In the genomic region with DNA sequence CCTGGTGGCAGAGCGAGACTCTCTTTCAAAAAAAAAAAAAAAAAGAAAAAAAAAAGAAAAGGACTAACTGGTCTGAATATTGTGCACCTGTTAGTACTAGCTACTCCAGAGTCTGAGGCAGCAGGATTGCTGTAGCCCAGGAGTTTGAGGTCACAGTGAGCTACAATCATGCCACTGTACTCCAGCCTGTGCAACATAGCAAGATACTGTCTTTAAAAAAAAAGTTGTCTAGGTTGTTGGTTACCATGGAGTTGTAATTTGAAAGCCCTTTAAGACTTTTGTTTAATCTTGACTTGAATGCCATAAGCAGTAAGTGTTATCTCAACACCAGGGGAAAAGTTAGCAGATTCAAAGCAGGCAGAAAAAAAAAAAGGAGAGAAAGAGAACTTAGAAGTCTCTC, we compare ENCODE assay signal across 27 cellular contexts. TPM values are rescaled to one million over a fixed set of nuclear protein-coding genes. Genes with fewer than 3 reads are reported as not detected.
DNase-seq lines count a peak whose midpoint lies in the region; ATAC-seq and TF ChIP-seq lines count a peak whose summit lies in the region.
"Had no signal": no experiment of that assay in that cellular context is flagged by ENCODE, and none has a peak within 500 bp of the region (broad histone marks: within the 10 kb centered on the region; RNA-seq: fewer than 3 reads in every experiment).

No MANE protein-coding gene starts in this region.

- H3K4me2 ChIP-seq in neural progenitor cell, result no peak overlapping the region

- intact Hi-C loops in CD4-positive, alpha-beta memory T cell (cut with micrococcal nuclease), result no loop called here

- TF ChIP-seq CTCF in choroid plexus epithelial cell (conservative IDR thresholded peaks at IDR 0.05; ENCODE audit: low read depth, low read length) (no peak), neural progenitor cell (IDR thresholded peaks at IDR 0.05) (no peak)

- CTCF ChIA-PET in CD4-positive, alpha-beta memory T cell (lab: Charles Lee; ENCODE audit: partially characterized antibody), result interaction anchor here (0.7 to 1.3 kb wide), 3 partner anchors 26 to 33 kb away, joined by 3 to 6 read pairs (median 6); no protein-coding TSS in a partner anchor

- no peaks in the 10 kb centered on the region for H3K9me3 ChIP-seq in CD4-positive, alpha-beta memory T cell (ENCODE audit: control insufficient read depth in 1 of 2, low read length in 2 of 2)
- no peaks in the 10 kb centered on the region for H3K9me3 ChIP-seq in neural progenitor cell (ENCODE audit: low read depth)
- H3K9me3 ChIP-seq: ovary had no signal

- no peaks in the 10 kb centered on the region for H3K36me3 ChIP-seq in CD4-positive, alpha-beta memory T cell (ENCODE audit: insufficient read depth, low read length)
- no peaks in the 10 kb centered on the region for H3K36me3 ChIP-seq in neural progenitor cell
- H3K36me3 ChIP-seq: brain microvascular endothelial cell, ovary had no signal

- no peak for ATAC-seq in GM21367 (IDR thresholded peaks at IDR 0.05; ENCODE audit: unreplicated experiment)
- ATAC-seq: activated CD4-positive, CD25-positive, alpha-beta regulatory T cell treated with anti-CD3 and anti-CD28 coated beads, Interleukin-2, amount 50 U/mL, for 24 hours; activated T-helper 17 cell treated with anti-CD3 and anti-CD28 coated beads, Interleukin-2, amount 50 U/mL, for 72 hours; HCT116; natural killer cell; sciatic nerve had no signal

- no peaks in the 10 kb centered on the region for H3K27me3 ChIP-seq in CD4-positive, alpha-beta memory T cell (ENCODE audit: insufficient read depth, low read length)
- no peaks in the 10 kb centered on the region for H3K27me3 ChIP-seq in neural progenitor cell
- H3K27me3 ChIP-seq: brain microvascular endothelial cell, ovary had no signal

- no peak overlapping the region for H2AFZ ChIP-seq in neural progenitor cell (replicated peaks)

- DNase-seq in CD4-positive, alpha-beta memory T cell, result peak in 2 of 5 donors; percentile 4 to 22
- DNase-seq in choroid plexus epithelial cell (ENCODE audit: low read depth), result peak; percentile 2
- DNase-seq in neural progenitor cell (ENCODE audit: low spot score), result no peak
- DNase-seq in activated CD4-positive, CD25-positive, alpha-beta regulatory T cell treated with anti-CD3 and anti-CD28 coated beads, Interleukin-2, amount 50 U/mL, for 72 hours, result no peak
- DNase-seq in dedifferentiated amniotic fluid mesenchymal stem cell (ENCODE audit: extremely low spot score), result no peak
- DNase-seq: activated naive CD8-positive, alpha-beta T cell treated with anti-CD3 and anti-CD28 coated beads, Interleukin-2, amount 10 ng/mL, durations not matched to agents 7 days and 5 days; brain microvascular endothelial cell; DMS153; GDM1; kidney; mesendoderm; natural killer cell; NCI-H187; NCI-H2227 treated with DMSO at 0.1 percent for 48 hours; NCI-H748 treated with DMSO at 0.1 percent for 48 hours; ovary; stimulated activated CD8-positive, alpha-beta memory T cell treated with anti-CD3 and anti-CD28 coated beads, Interleukin-4, amount 100 ng/mL, for 48 hours; substantia nigra had no signal

- H3K27ac Mint-ChIP-seq in CD4-positive, alpha-beta memory T cell, result peak overlapping the region in 6 of 7 donors; percentile 16 to 78 (median 53)
- H3K27ac Mint-ChIP-seq in IgD-negative memory B cell (peak overlapping the region in 2 of 3 donors; percentile 45 to 64), neural progenitor cell (peak overlapping the region; percentile 25)
- H3K27ac Mint-ChIP-seq: activated naive CD8-positive, alpha-beta T cell treated with anti-CD3 and anti-CD28 coated beads, Interleukin-2, amount 10 ng/mL, durations not matched to agents 7 days and 5 days; activated T-helper 17 cell treated with anti-CD3 and anti-CD28 coated beads, Interleukin-2, amount 50 U/mL, for 72 hours; natural killer cell had no signal

- no peak overlapping the region for H3K4me3 ChIP-seq in CD4-positive, alpha-beta memory T cell (ENCODE audit: low read length in 2 of 2)
- H3K4me3 ChIP-seq in choroid plexus epithelial cell (ENCODE audit: low read depth, low read length), result no peak overlapping the region
- H3K4me3 ChIP-seq in neural progenitor cell, result no peak overlapping the region
- H3K4me3 ChIP-seq: coronary artery, ovary had no signal

- H3K4me3 Mint-ChIP-seq in CD4-positive, alpha-beta memory T cell, result peak overlapping the region in 3 of 8 donors; percentile 12 to 35 (median 15)
- H3K4me3 Mint-ChIP-seq in IgD-negative memory B cell, result peak overlapping the region in 2 of 4 donors; percentile 25 to 72
- H3K4me3 Mint-ChIP-seq in neural progenitor cell, result no peak overlapping the region
- H3K4me3 Mint-ChIP-seq: activated naive CD8-positive, alpha-beta T cell treated with anti-CD3 and anti-CD28 coated beads, Interleukin-2, amount 10 ng/mL, durations not matched to agents 7 days and 5 days; natural killer cell had no signal

- H3K4me1 ChIP-seq in CD4-positive, alpha-beta memory T cell (ENCODE audit: insufficient read depth, low read length), result peaks cover 23% of the 10 kb centered on the region
- no peaks in the 10 kb centered on the region for H3K4me1 ChIP-seq in neural progenitor cell

- H3K79me2 ChIP-seq in neural progenitor cell (ENCODE audit: low read depth), result no peaks in the 10 kb centered on the region

- no peaks in the 10 kb centered on the region for H3K36me3 Mint-ChIP-seq in CD4-positive, alpha-beta memory T cell
- H3K36me3 Mint-ChIP-seq in IgD-negative memory B cell, result no peaks in the 10 kb centered on the region
- no peaks in the 10 kb centered on the region for H3K36me3 Mint-ChIP-seq in neural progenitor cell
- H3K36me3 Mint-ChIP-seq: activated naive CD8-positive, alpha-beta T cell treated with anti-CD3 and anti-CD28 coated beads, Interleukin-2, amount 10 ng/mL, durations not matched to agents 7 days and 5 days; natural killer cell had no signal

- no peaks in the 10 kb centered on the region for H3K27me3 Mint-ChIP-seq in CD4-positive, alpha-beta memory T cell
- no peaks in the 10 kb centered on the region for H3K27me3 Mint-ChIP-seq in IgD-negative memory B cell
- peaks cover 2% of the 10 kb centered on the region for H3K27me3 Mint-ChIP-seq in neural progenitor cell (ENCODE audit: insufficient read depth, low read depth)
- H3K27me3 Mint-ChIP-seq: activated naive CD8-positive, alpha-beta T cell treated with anti-CD3 and anti-CD28 coated beads, Interleukin-2, amount 10 ng/mL, durations not matched to agents 7 days and 5 days; activated T-helper 17 cell treated with anti-CD3 and anti-CD28 coated beads, Interleukin-2, amount 50 U/mL, for 72 hours had no signal

- POLR2A ChIA-PET in CD4-positive, alpha-beta memory T cell (lab: Charles Lee; ENCODE audit: partially characterized antibody), result interaction anchor here (1.1 to 4.4 kb wide), 9 partner anchors 10 to 59 kb away, joined by 3 to 26 read pairs (median 5); a partner anchor contains a TSS

- no peaks in the 10 kb centered on the region for H4K20me1 ChIP-seq in neural progenitor cell (ENCODE audit: low read depth)

- H3K9ac ChIP-seq in neural progenitor cell, result no peak overlapping the region

- peaks cover 19 to 43% (median 26%) of the 10 kb centered on the region in 4 donors for H3K4me1 Mint-ChIP-seq in CD4-positive, alpha-beta memory T cell
- H3K4me1 Mint-ChIP-seq in IgD-negative memory B cell (peaks cover 15 to 21% (median 17%) of the 10 kb centered on the region in 3 donors), neural progenitor cell (peaks cover 9% of the 10 kb centered on the region)
- H3K4me1 Mint-ChIP-seq: natural killer cell had no signal

- H3K27ac ChIP-seq in CD4-positive, alpha-beta memory T cell (ENCODE audit: low read depth, low read length), result no peak overlapping the region
- no peak overlapping the region for H3K27ac ChIP-seq in neural progenitor cell
- H3K27ac ChIP-seq: brain microvascular endothelial cell, C4-2B, coronary artery, ovary had no signal

- peaks cover 0 to 2% (median 0%) of the 10 kb centered on the region in 8 donors for H3K9me3 Mint-ChIP-seq in CD4-positive, alpha-beta memory T cell
- H3K9me3 Mint-ChIP-seq in IgD-negative memory B cell, result no peaks in the 10 kb centered on the region
- no peaks in the 10 kb centered on the region for H3K9me3 Mint-ChIP-seq in neural progenitor cell
- H3K9me3 Mint-ChIP-seq: activated naive CD8-positive, alpha-beta T cell treated with anti-CD3 and anti-CD28 coated beads, Interleukin-2, amount 10 ng/mL, durations not matched to agents 7 days and 5 days; activated T-helper 17 cell treated with anti-CD3 and anti-CD28 coated beads, Interleukin-2, amount 50 U/mL, for 72 hours; natural killer cell had no signal

- H3F3A ChIP-seq in neural progenitor cell (ENCODE audit: low read depth), result no peaks in the 10 kb centered on the region

RNA-seq across cellular contexts. Expression of a gene that starts 10.9 kb away (rescaled TPM):
- total RNA-seq in CD4-positive, alpha-beta memory T cell, result 100 to 1,000 TPM; 139 to 143 TPM
- 10 to 100 TPM; 11.8 to 56.8 TPM for polyA plus RNA-seq in CD4-positive, alpha-beta memory T cell
- 50.6 TPM for polyA plus RNA-seq in IgD-negative memory B cell
- not detected in 2 replicates for total RNA-seq in neural progenitor cell (ENCODE audit: low replicate concordance)
- total RNA-seq: glomerular endothelial cell had no signal

RNA-seq across cellular contexts. Expression of a gene that starts 21.4 kb away (rescaled TPM):
- not detected for total RNA-seq in CD4-positive, alpha-beta memory T cell
- polyA plus RNA-seq in CD4-positive, alpha-beta memory T cell, result not detected
- not detected for polyA plus RNA-seq in IgD-negative memory B cell
- not detected in 2 replicates for total RNA-seq in neural progenitor cell (ENCODE audit: low replicate concordance)
- total RNA-seq: activated naive CD8-positive, alpha-beta T cell treated with anti-CD3 and anti-CD28 coated beads, Interleukin-2, amount 10 ng/mL, durations not matched to agents 7 days and 5 days; activated T-helper 17 cell treated with anti-CD3 and anti-CD28 coated beads, Interleukin-2, amount 50 U/mL, for 72 hours; glomerular endothelial cell; kidney; natural killer cell; sciatic nerve had no signal
- polyA plus RNA-seq: ovary had no signal

RNA-seq across cellular contexts. Expression of a gene that starts 33.9 kb away (rescaled TPM):
- total RNA-seq in CD4-positive, alpha-beta memory T cell, result 10 to 100 TPM; 89.4 to 98.6 TPM
- polyA plus RNA-seq in CD4-positive, alpha-beta memory T cell, result 10 to 100 TPM; 35.7 to 54.2 TPM
- 34.7 TPM for polyA plus RNA-seq in IgD-negative memory B cell
- 173 and 275 TPM in 2 replicates for total RNA-seq in neural progenitor cell (ENCODE audit: low replicate concordance)

RNA-seq across cellular contexts. Expression of a gene that starts 49.7 kb away (rescaled TPM):
- 100 to 1,000 TPM; 258 to 264 TPM for total RNA-seq in CD4-positive, alpha-beta memory T cell
- polyA plus RNA-seq in CD4-positive, alpha-beta memory T cell, result 10 to 100 TPM; 40.3 to 69.1 TPM
- 22.9 TPM for polyA plus RNA-seq in IgD-negative memory B cell
- total RNA-seq in neural progenitor cell (ENCODE audit: low replicate concordance), result 120 and 220 TPM in 2 replicates

RNA-seq across cellular contexts. Expression of a gene that starts 55.3 kb away (rescaled TPM):
- total RNA-seq in CD4-positive, alpha-beta memory T cell, result 1 to 10 TPM; 6.3 to 6.9 TPM
- polyA plus RNA-seq in CD4-positive, alpha-beta memory T cell, result under 1 TPM; 0.20 to 0.37 TPM
- polyA plus RNA-seq in IgD-negative memory B cell, result not detected
- total RNA-seq in neural progenitor cell (ENCODE audit: low replicate concordance), result 23.5 and 71.4 TPM in 2 replicates

Comparison
In these comparisons a context has a peak if more than half of its experiments do, and no peak if none do; other contexts are left out.
1. RNA of a gene that starts 10.9 kb away (total RNA-seq): 139 to 143 TPM in CD4-positive, alpha-beta memory T cell; not detected in neural progenitor cell; every median in the first group is over 100 times any median in the second.
2. Peak in every context shown above with its lines, with median percentiles within 50 percentile points of each other: H3K27ac Mint-ChIP-seq.